Comparison of ENCODE assay signal across 1 cellular context in genomic region chr1:243254927-243255790, GRCh38.
A peak's percentile ranks its signal among the peaks of the same experiment; 100 is the strongest.
TF ChIP-seq lines count a peak whose summit lies in the region.

CEP170 (minus strand) TSS chr1:243255281; CDS start chr1:243225280, 30,001 bp downstream.

TF ChIP-seq in HepG2, 621 proteins besides CTCF, POLR2A, EP300 and RAD21 (continued from another document and continues in another):
- TF ChIP-seq, protein P1, sequence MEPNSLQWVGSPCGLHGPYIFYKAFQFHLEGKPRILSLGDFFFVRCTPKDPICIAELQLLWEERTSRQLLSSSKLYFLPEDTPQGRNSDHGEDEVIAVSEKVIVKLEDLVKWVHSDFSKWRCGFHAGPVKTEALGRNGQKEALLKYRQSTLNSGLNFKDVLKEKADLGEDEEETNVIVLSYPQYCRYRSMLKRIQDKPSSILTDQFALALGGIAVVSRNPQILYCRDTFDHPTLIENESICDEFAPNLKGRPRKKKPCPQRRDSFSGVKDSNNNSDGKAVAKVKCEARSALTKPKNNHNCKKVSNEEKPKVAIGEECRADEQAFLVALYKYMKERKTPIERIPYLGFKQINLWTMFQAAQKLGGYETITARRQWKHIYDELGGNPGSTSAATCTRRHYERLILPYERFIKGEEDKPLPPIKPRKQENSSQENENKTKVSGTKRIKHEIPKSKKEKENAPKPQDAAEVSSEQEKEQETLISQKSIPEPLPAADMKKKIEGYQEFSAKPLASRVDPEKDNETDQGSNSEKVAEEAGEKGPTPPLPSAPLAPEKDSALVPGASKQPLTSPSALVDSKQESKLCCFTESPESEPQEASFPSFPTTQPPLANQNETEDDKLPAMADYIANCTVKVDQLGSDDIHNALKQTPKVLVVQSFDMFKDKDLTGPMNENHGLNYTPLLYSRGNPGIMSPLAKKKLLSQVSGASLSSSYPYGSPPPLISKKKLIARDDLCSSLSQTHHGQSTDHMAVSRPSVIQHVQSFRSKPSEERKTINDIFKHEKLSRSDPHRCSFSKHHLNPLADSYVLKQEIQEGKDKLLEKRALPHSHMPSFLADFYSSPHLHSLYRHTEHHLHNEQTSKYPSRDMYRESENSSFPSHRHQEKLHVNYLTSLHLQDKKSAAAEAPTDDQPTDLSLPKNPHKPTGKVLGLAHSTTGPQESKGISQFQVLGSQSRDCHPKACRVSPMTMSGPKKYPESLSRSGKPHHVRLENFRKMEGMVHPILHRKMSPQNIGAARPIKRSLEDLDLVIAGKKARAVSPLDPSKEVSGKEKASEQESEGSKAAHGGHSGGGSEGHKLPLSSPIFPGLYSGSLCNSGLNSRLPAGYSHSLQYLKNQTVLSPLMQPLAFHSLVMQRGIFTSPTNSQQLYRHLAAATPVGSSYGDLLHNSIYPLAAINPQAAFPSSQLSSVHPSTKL (CRISPR knock-in tag; IDR thresholded peaks at IDR 0.05) = no peak
- TF ChIP-seq ZNF670 (CRISPR knock-in tag; IDR thresholded peaks at IDR 0.05; ENCODE audit: borderline replicate concordance) = no peak
- no peak for TF ChIP-seq CSRNP2 (CRISPR knock-in tag; conservative IDR thresholded peaks at IDR 0.05; ENCODE audit: low read depth)
- TF ChIP-seq NCOA2 (CRISPR knock-in tag; IDR thresholded peaks at IDR 0.05) = no peak
- TF ChIP-seq SIN3A (IDR thresholded peaks at IDR 0.05; ENCODE audit: borderline replicate concordance, low read depth, low read length) = peak; percentile 49; the same call in 1 of the 2 replicates
- no peak for TF ChIP-seq FOXA1 (IDR thresholded peaks at IDR 0.05)
- TF ChIP-seq FOXA1 (CRISPR knock-in tag; IDR thresholded peaks at IDR 0.05) = no peak
- peak; percentile 77 for TF ChIP-seq ZNF687 (CRISPR knock-in tag; IDR thresholded peaks at IDR 0.05)
- TF ChIP-seq SP1 (IDR thresholded peaks at IDR 0.05) = no peak
- TF ChIP-seq SP1 (CRISPR knock-in tag; IDR thresholded peaks at IDR 0.05) = no peak
- peak; percentile 88; the same call in 1 of the 2 replicates for TF ChIP-seq ZNF510 (CRISPR knock-in tag; IDR thresholded peaks at IDR 0.05; ENCODE audit: low read depth)
- no peak for TF ChIP-seq ZNF878 (CRISPR knock-in tag; IDR thresholded peaks at IDR 0.05)
- TF ChIP-seq FOXP1 (IDR thresholded peaks at IDR 0.05) = no peak
- no peak for TF ChIP-seq FOXP1 (CRISPR knock-in tag; IDR thresholded peaks at IDR 0.05)
- no peak for TF ChIP-seq TBL1XR1 (IDR thresholded peaks at IDR 0.05; ENCODE audit: borderline replicate concordance, low read length, partially characterized antibody)
- no peak for TF ChIP-seq ZNF121 (CRISPR knock-in tag; IDR thresholded peaks at IDR 0.05)
- TF ChIP-seq ARNT2 (CRISPR knock-in tag; IDR thresholded peaks at IDR 0.05; ENCODE audit: low read depth) = peak; percentile 41; the same call in 1 of the 2 replicates
- TF ChIP-seq NBN (conservative IDR thresholded peaks at IDR 0.05) = no peak
- TF ChIP-seq HNRNPL (IDR thresholded peaks at IDR 0.05; ENCODE audit: low read depth, low read length) = no peak
- no peak for TF ChIP-seq ZSCAN21 (CRISPR knock-in tag; IDR thresholded peaks at IDR 0.05; ENCODE audit: borderline replicate concordance)
- TF ChIP-seq TAF1 (CRISPR knock-in tag; IDR thresholded peaks at IDR 0.05) = peak; percentile 67
- no peak for TF ChIP-seq ZSCAN22 (CRISPR knock-in tag; IDR thresholded peaks at IDR 0.05)
- TF ChIP-seq MEIS2 (CRISPR knock-in tag; IDR thresholded peaks at IDR 0.05) = no peak
- no peak for TF ChIP-seq NFAT5 (CRISPR knock-in tag; IDR thresholded peaks at IDR 0.05)
- TF ChIP-seq MEF2D (CRISPR knock-in tag; IDR thresholded peaks at IDR 0.05) = no peak
- TF ChIP-seq, protein P2, sequence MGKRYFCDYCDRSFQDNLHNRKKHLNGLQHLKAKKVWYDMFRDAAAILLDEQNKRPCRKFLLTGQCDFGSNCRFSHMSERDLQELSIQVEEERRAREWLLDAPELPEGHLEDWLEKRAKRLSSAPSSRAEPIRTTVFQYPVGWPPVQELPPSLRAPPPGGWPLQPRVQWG (CRISPR knock-in tag; IDR thresholded peaks at IDR 0.05; ENCODE audit: borderline replicate concordance, low read depth) = no peak
- TF ChIP-seq, protein P3, sequence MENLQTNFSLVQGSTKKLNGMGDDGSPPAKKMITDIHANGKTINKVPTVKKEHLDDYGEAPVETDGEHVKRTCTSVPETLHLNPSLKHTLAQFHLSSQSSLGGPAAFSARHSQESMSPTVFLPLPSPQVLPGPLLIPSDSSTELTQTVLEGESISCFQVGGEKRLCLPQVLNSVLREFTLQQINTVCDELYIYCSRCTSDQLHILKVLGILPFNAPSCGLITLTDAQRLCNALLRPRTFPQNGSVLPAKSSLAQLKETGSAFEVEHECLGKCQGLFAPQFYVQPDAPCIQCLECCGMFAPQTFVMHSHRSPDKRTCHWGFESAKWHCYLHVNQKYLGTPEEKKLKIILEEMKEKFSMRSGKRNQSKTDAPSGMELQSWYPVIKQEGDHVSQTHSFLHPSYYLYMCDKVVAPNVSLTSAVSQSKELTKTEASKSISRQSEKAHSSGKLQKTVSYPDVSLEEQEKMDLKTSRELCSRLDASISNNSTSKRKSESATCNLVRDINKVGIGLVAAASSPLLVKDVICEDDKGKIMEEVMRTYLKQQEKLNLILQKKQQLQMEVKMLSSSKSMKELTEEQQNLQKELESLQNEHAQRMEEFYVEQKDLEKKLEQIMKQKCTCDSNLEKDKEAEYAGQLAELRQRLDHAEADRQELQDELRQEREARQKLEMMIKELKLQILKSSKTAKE (CRISPR knock-in tag; IDR thresholded peaks at IDR 0.05; ENCODE audit: borderline replicate concordance) = 0 out of 2 replicates have a peak, but pooled peaks have one; percentile 42
- no peak; the same call in 1 of the 2 replicates for TF ChIP-seq ELF3 (CRISPR knock-in tag; IDR thresholded peaks at IDR 0.05)
- no peak for TF ChIP-seq SOX13 (IDR thresholded peaks at IDR 0.05)
- peak in 1 of 2 experiments; percentile 76; a peak in 2 of 4 replicates for TF ChIP-seq SOX13 (CRISPR knock-in tag; conservative IDR thresholded peaks at IDR 0.05 in 1 of 2, IDR thresholded peaks at IDR 0.05 in 1 of 2)
- TF ChIP-seq KDM6A (CRISPR knock-in tag; IDR thresholded peaks at IDR 0.05; ENCODE audit: low read depth) = no peak
- peak; percentile 83; the same call in 1 of the 2 replicates for TF ChIP-seq ZNF782 (CRISPR knock-in tag; IDR thresholded peaks at IDR 0.05; ENCODE audit: borderline replicate concordance)
- TF ChIP-seq HMG20B (CRISPR knock-in tag; conservative IDR thresholded peaks at IDR 0.05) = peak; percentile 34; the same call in 1 of the 2 replicates
- TF ChIP-seq LCORL (IDR thresholded peaks at IDR 0.05) = no peak
- TF ChIP-seq LCORL (CRISPR knock-in tag; IDR thresholded peaks at IDR 0.05) = no peak
- TF ChIP-seq, protein P4, sequence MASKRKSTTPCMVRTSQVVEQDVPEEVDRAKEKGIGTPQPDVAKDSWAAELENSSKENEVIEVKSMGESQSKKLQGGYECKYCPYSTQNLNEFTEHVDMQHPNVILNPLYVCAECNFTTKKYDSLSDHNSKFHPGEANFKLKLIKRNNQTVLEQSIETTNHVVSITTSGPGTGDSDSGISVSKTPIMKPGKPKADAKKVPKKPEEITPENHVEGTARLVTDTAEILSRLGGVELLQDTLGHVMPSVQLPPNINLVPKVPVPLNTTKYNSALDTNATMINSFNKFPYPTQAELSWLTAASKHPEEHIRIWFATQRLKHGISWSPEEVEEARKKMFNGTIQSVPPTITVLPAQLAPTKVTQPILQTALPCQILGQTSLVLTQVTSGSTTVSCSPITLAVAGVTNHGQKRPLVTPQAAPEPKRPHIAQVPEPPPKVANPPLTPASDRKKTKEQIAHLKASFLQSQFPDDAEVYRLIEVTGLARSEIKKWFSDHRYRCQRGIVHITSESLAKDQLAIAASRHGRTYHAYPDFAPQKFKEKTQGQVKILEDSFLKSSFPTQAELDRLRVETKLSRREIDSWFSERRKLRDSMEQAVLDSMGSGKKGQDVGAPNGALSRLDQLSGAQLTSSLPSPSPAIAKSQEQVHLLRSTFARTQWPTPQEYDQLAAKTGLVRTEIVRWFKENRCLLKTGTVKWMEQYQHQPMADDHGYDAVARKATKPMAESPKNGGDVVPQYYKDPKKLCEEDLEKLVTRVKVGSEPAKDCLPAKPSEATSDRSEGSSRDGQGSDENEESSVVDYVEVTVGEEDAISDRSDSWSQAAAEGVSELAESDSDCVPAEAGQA (IDR thresholded peaks at IDR 0.05; ENCODE audit: low read depth) = no peak
- TF ChIP-seq, protein P4 (CRISPR knock-in tag; IDR thresholded peaks at IDR 0.05; ENCODE audit: borderline replicate concordance) = no peak
- TF ChIP-seq ZZZ3 (CRISPR knock-in tag; IDR thresholded peaks at IDR 0.05; ENCODE audit: borderline replicate concordance) = 0 out of 2 replicates have a peak, but pooled peaks have one; percentile 50
